1 cellular context compared by ENCODE assay signal in genomic region chr21:31117046-31117916, GRCh38.
TF ChIP-seq lines count a peak whose summit lies in the region.

No MANE protein-coding gene starts in this region.

TF ChIP-seq in endothelial cell of umbilical vein, 7 proteins besides CTCF, POLR2A, EP300 and RAD21 (continued from another document):
- TF ChIP-seq FOS (IDR thresholded peaks at IDR 0.05; ENCODE audit: borderline replicate concordance, insufficient read depth, low read length): no peak
- no peak for TF ChIP-seq EZH2 (IDR thresholded peaks at IDR 0.05; ENCODE audit: borderline replicate concordance, low read depth, low read length, severe bottlenecking)
